ENCODE assay signal across 24 cellular contexts in genomic region chr17:1221209-1221608, GRCh38. TPM values are rescaled to one million over a fixed set of nuclear protein-coding genes. Genes with fewer than 3 reads are reported as not detected.
DNase-seq lines count a peak whose midpoint lies in the region; ATAC-seq, FAIRE-seq and TF ChIP-seq lines count a peak whose summit lies in the region.
"Had no signal": no experiment of that assay in that cellular context is flagged by ENCODE, and none has a peak within 500 bp of the region (broad histone marks: within the 10 kb centered on the region; RNA-seq: fewer than 3 reads in every experiment).

No MANE protein-coding gene starts in this region.

- H3K4me3 ChIP-seq in Caco-2 (ENCODE audit: low read depth, low read length) (no peak overlapping the region), OCI-LY1 (ENCODE audit: low read depth, low read length, poor library complexity, severe bottlenecking) (no peak overlapping the region), H1 (ENCODE audit: extremely low read depth in 1 of 4, insufficient read depth in 2 of 4, low read depth in 3 of 4, low read length in 4 of 4) (no peak overlapping the region)
- H3K4me3 ChIP-seq: BLaER1 treated with 17β-estradiol and CSF1 and Interleukin-3, amounts not matched to agents 10 nM and 100 nM; GM23338; HAP-1 had no signal

- no peak for DNase-seq in Caco-2
- no peak for DNase-seq in WTC11 (ENCODE audit: low spot score)
- no peak for DNase-seq in H1 (ENCODE audit: low read depth in 1 of 2, low spot score in 2 of 2)
- DNase-seq in RWPE1 (ENCODE audit: low spot score) = no peak
- no peak for DNase-seq in NOMO-1 treated with DMSO at 0.1 percent for 48 hours (lab: John Stamatoyannopoulos, UW; ENCODE audit: unreplicated experiment)
- no peak for DNase-seq in hypothalamus (lab: John Stamatoyannopoulos, UW)
- no peak for DNase-seq in activated CD8-positive, alpha-beta memory T cell treated with anti-CD3 and anti-CD28 coated beads, Interleukin-2, amount 10 ng/mL, durations not matched to agents 7 days and 5 days
- DNase-seq: ACHN; AML-193; BE2C; Calu3; CD4-positive, alpha-beta T cell; CD8-positive, alpha-beta memory T cell; DMS53; DMS79 treated with DMSO at 0.1 percent for 48 hours had no signal

- no peak overlapping the region for H3K4ac ChIP-seq in H1 (replicated peaks; ENCODE audit: insufficient read length, low read depth, low read length)

- H3K79me1 ChIP-seq in H1 (ENCODE audit: low read depth, low read length) = no peaks in the 10 kb centered on the region

- peak overlapping the region; percentile 22 for H3K27ac Mint-ChIP-seq in Caco-2 (ENCODE audit: unreplicated experiment)
- H3K27ac Mint-ChIP-seq in WTC11 = no peak overlapping the region
- H3K27ac Mint-ChIP-seq in activated CD8-positive, alpha-beta memory T cell treated with anti-CD3 and anti-CD28 coated beads, Interleukin-2, amount 10 ng/mL, durations not matched to agents 7 days and 5 days = no peak overlapping the region
- H3K27ac Mint-ChIP-seq: CD4-positive, alpha-beta T cell; CD8-positive, alpha-beta memory T cell; GM23338 had no signal

- H3K27ac ChIP-seq in OCI-LY1 (ENCODE audit: low read depth, low read length, poor library complexity, severe bottlenecking) = peak overlapping the region; percentile 94
- H3K27ac ChIP-seq in H1 (ENCODE audit: low read depth, low read length) = no peak overlapping the region
- no peak overlapping the region for H3K27ac ChIP-seq in RWPE1
- H3K27ac ChIP-seq: 22Rv1; BLaER1 treated with 17β-estradiol and CSF1 and Interleukin-3, amounts not matched to agents 10 nM and 100 nM had no signal

- H2BK12ac ChIP-seq in H1 (ENCODE audit: low read depth, low read length) = no peak overlapping the region

- H4K8ac ChIP-seq in H1 (ENCODE audit: extremely low read depth, insufficient read depth, low read length) = no peak overlapping the region

- H2BK120ac ChIP-seq in H1 (replicated peaks; ENCODE audit: low read depth, low read length) = no peak overlapping the region

- H4K20me1 ChIP-seq in OCI-LY1 (ENCODE audit: insufficient read depth, low read length) (no peaks in the 10 kb centered on the region), H1 (replicated peaks in 1 of 2; ENCODE audit: control insufficient read depth in 1 of 2, insufficient read depth in 2 of 2, low read length in 2 of 2) (peaks cover 0 to 1% of the 10 kb centered on the region in 2 experiments)

- ATAC-seq in WTC11 = no peak
- no peak for ATAC-seq in activated CD8-positive, alpha-beta memory T cell treated with anti-CD3 and anti-CD28 coated beads, Interleukin-2, amount 10 ng/mL, durations not matched to agents 7 days and 5 days
- ATAC-seq: GM23338 had no signal

- peaks cover 24% of the 10 kb centered on the region for H3K79me2 ChIP-seq in OCI-LY1 (ENCODE audit: insufficient read depth, low read length)
- H3K79me2 ChIP-seq in H1 (ENCODE audit: control insufficient read depth in 1 of 2, insufficient read depth in 2 of 2, low read length in 2 of 2) = no peaks in the 10 kb centered on the region

- H3K56ac ChIP-seq in H1 (replicated peaks; ENCODE audit: insufficient read length, low read depth, low read length) = no peak overlapping the region

- H3K4me3 Mint-ChIP-seq in Caco-2 (ENCODE audit: unreplicated experiment) = no peak overlapping the region
- H3K4me3 Mint-ChIP-seq in WTC11 = no peak overlapping the region
- H3K4me3 Mint-ChIP-seq in activated CD8-positive, alpha-beta memory T cell treated with anti-CD3 and anti-CD28 coated beads, Interleukin-2, amount 10 ng/mL, durations not matched to agents 7 days and 5 days = no peak overlapping the region
- H3K4me3 Mint-ChIP-seq: CD14-positive monocyte; CD4-positive, alpha-beta T cell; CD8-positive, alpha-beta memory T cell; GM23338 had no signal

- H3K18ac ChIP-seq in H1 (ENCODE audit: extremely low read depth, low read length) = no peak overlapping the region

- H3K4me1 ChIP-seq in Caco-2 (peaks cover 21% of the 10 kb centered on the region), OCI-LY1 (ENCODE audit: insufficient read depth, low read length, severe bottlenecking) (peaks cover 73% of the 10 kb centered on the region), H1 (replicated peaks in 1 of 4; ENCODE audit: control insufficient read depth in 3 of 4, insufficient read depth in 4 of 4, low read length in 3 of 4) (peaks cover 0 to 4% (median 1%) of the 10 kb centered on the region in 4 experiments; a peak in 1 of 7 replicates)
- H3K4me1 ChIP-seq: BE2C had no signal

- H3K9ac ChIP-seq in OCI-LY1 (ENCODE audit: low read length) = peak overlapping the region; percentile 9; the same call in 1 of the 2 replicates
- H3K9ac ChIP-seq in H1 (replicated peaks in 1 of 4; ENCODE audit: extremely low read depth in 1 of 4, low read depth in 3 of 4, low read length in 3 of 4) = no peak overlapping the region
- H3K9ac ChIP-seq: BLaER1 treated with 17β-estradiol and CSF1 and Interleukin-3, amounts not matched to agents 10 nM and 100 nM had no signal

- no peak overlapping the region for H2BK5ac ChIP-seq in H1 (ENCODE audit: low read depth, low read length)

- H3K27me3 ChIP-seq in Caco-2 (replicated peaks; ENCODE audit: control insufficient read depth, insufficient read depth, low read length) = no peaks in the 10 kb centered on the region
- H3K27me3 ChIP-seq in OCI-LY1 (ENCODE audit: insufficient read depth, low read length) = no peaks in the 10 kb centered on the region
- peaks cover under 1 to 5% (median 2%) of the 10 kb centered on the region in 4 experiments; a peak in 5 of 7 replicates for H3K27me3 ChIP-seq in H1 (replicated peaks in 1 of 4; ENCODE audit: control insufficient read depth in 3 of 4, extremely low read depth in 1 of 4, insufficient read depth in 3 of 4, low read length in 3 of 4)
- H3K27me3 ChIP-seq: BE2C had no signal

- H2BK15ac ChIP-seq in H1 (ENCODE audit: low read length) = no peak overlapping the region

- no peak overlapping the region for H3K23ac ChIP-seq in H1 (ENCODE audit: insufficient read length)

- H3K36me3 Mint-ChIP-seq in Caco-2 (ENCODE audit: insufficient read depth, unreplicated experiment) = peaks cover 19% of the 10 kb centered on the region
- H3K36me3 Mint-ChIP-seq in WTC11 = no peaks in the 10 kb centered on the region
- H3K36me3 Mint-ChIP-seq in activated CD8-positive, alpha-beta memory T cell treated with anti-CD3 and anti-CD28 coated beads, Interleukin-2, amount 10 ng/mL, durations not matched to agents 7 days and 5 days = peaks cover 1% of the 10 kb centered on the region

- intact Hi-C loops in Caco-2 (cut with micrococcal nuclease; ENCODE audit: unreplicated experiment) = no loop called here

- H4K91ac ChIP-seq in H1 (replicated peaks; ENCODE audit: insufficient read length, low read length) = no peak overlapping the region

- TF ChIP-seq POLR2A in H1 (IDR thresholded peaks at IDR 0.05; ENCODE audit: control extremely low read depth in 1 of 2, low read depth in 2 of 2, low read length in 2 of 2) = no peak

- no peak for TF ChIP-seq CTCF in Caco-2 (IDR thresholded peaks at IDR 0.05; ENCODE audit: insufficient read depth in 1 of 2, low read depth in 1 of 2, low read length in 1 of 2, severe bottlenecking in 1 of 2, unreplicated experiment in 1 of 2)
- TF ChIP-seq CTCF in OCI-LY1 (IDR thresholded peaks at IDR 0.05; ENCODE audit: low read length) = no peak
- no peak for TF ChIP-seq CTCF in WTC11 (IDR thresholded peaks at IDR 0.05)
- no peak for TF ChIP-seq CTCF in H1 (IDR thresholded peaks at IDR 0.05; ENCODE audit: control extremely low read depth in 1 of 3, insufficient read depth in 1 of 3, low read depth in 1 of 3, low read length in 3 of 3)
- no peak for TF ChIP-seq CTCF in RWPE1 (conservative IDR thresholded peaks at IDR 0.05; ENCODE audit: low read depth)

- no peak for TF ChIP-seq EP300 in H1 (IDR thresholded peaks at IDR 0.05; ENCODE audit: borderline replicate concordance in 1 of 2, low read depth in 2 of 2, low read length in 2 of 2)

- POLR2A ChIA-PET in Caco-2 (lab: Charles Lee) = no interaction called here
- POLR2A ChIA-PET in WTC11 (lab: Charles Lee) = no interaction called here
- POLR2A ChIA-PET in H1 (lab: Charles Lee; ENCODE audit: partially characterized antibody) = interaction anchor here (1.0 kb wide), 1 partner anchor 49 kb away, joined by 4 read pairs; the partner anchor contains the start of gene BHLHA9
- POLR2A ChIA-PET in RWPE1 (lab: Yijun Ruan, JAX; ENCODE audit: low non-redundant PET) = no interaction called here

- BruUV-seq in Caco-2 (replicated peaks; lab: Mats Ljungman, UMichigan) = no TSS peak

- no peak overlapping the region for H2AK5ac ChIP-seq in H1 (ENCODE audit: low read depth, low read length)

- peak overlapping the region; percentile 44; the same call in 1 of the 2 replicates for H3K4me2 ChIP-seq in OCI-LY1 (ENCODE audit: low read length)
- no peak overlapping the region for H3K4me2 ChIP-seq in H1 (ENCODE audit: insufficient read depth in 1 of 2, low read depth in 2 of 2, low read length in 2 of 2)
- H3K4me2 ChIP-seq: BLaER1 treated with 17β-estradiol and CSF1 and Interleukin-3, amounts not matched to agents 10 nM and 100 nM; GM23338 had no signal

- H3F3A ChIP-seq in OCI-LY1 (ENCODE audit: insufficient read depth, low read length) = 0 out of 2 replicates have a peak, but pooled peaks cover 3% of the 10 kb centered on the region

- H3K4me1 Mint-ChIP-seq in Caco-2 (ENCODE audit: low read depth, unreplicated experiment) (peaks cover 23% of the 10 kb centered on the region), WTC11 (peaks cover 3% of the 10 kb centered on the region; the same call in 1 of the 2 replicates)
- no peaks in the 10 kb centered on the region for H3K4me1 Mint-ChIP-seq in activated CD8-positive, alpha-beta memory T cell treated with anti-CD3 and anti-CD28 coated beads, Interleukin-2, amount 10 ng/mL, durations not matched to agents 7 days and 5 days
- H3K4me1 Mint-ChIP-seq: CD8-positive, alpha-beta memory T cell had no signal

- H2BK20ac ChIP-seq in H1 (ENCODE audit: low read length) = no peak overlapping the region

- no peak overlapping the region for H4K5ac ChIP-seq in H1 (ENCODE audit: insufficient read length, low read depth, low read length)

- H3K27me3 Mint-ChIP-seq in Caco-2 (ENCODE audit: insufficient read depth, unreplicated experiment) (no peaks in the 10 kb centered on the region), WTC11 (ENCODE audit: low read depth) (peaks cover 30% of the 10 kb centered on the region)
- H3K27me3 Mint-ChIP-seq in activated CD8-positive, alpha-beta memory T cell treated with anti-CD3 and anti-CD28 coated beads, Interleukin-2, amount 10 ng/mL, durations not matched to agents 7 days and 5 days = peaks cover 4% of the 10 kb centered on the region

- H3K36me3 ChIP-seq in Caco-2 (ENCODE audit: control insufficient read depth, insufficient read depth, low read length) (no peaks in the 10 kb centered on the region), OCI-LY1 (ENCODE audit: insufficient read depth, low read length) (peaks cover 8% of the 10 kb centered on the region; the same call in 1 of the 2 replicates), H1 (ENCODE audit: control insufficient read depth in 2 of 4, insufficient read depth in 4 of 4, low read length in 3 of 4) (no peaks in the 10 kb centered on the region)
- H3K36me3 ChIP-seq: BE2C had no signal

- H3K9me3 ChIP-seq in Caco-2 (no peaks in the 10 kb centered on the region), OCI-LY1 (ENCODE audit: low read length) (no peaks in the 10 kb centered on the region), H1 (ENCODE audit: insufficient read depth in 2 of 2, low read depth in 1 of 2, low read length in 1 of 2) (no peaks in the 10 kb centered on the region)
- H3K9me3 ChIP-seq: BE2C, HAP-1 had no signal

- peaks cover 1% of the 10 kb centered on the region for H3K23me2 ChIP-seq in H1 (ENCODE audit: low read depth, low read length)

- no peak for TF ChIP-seq RAD21 in H1 (IDR thresholded peaks at IDR 0.05 in 1 of 2, conservative IDR thresholded peaks at IDR 0.05 in 1 of 2; ENCODE audit: low read depth in 2 of 2, low read length in 2 of 2)

- 91% methylated on average over 7 of the region's 7 CpGs; no CpG with 5 or more reads in 1 of the 2 experiments for WGBS in H1 (ENCODE audit: extremely low coverage in 1 of 2, insufficient coverage in 1 of 2, insufficient read length in 1 of 2, insufficient replicate concordance in 2 of 2, low coverage in 1 of 2, low lambda C conversion rate in 2 of 2, missing lambda C conversion rate in 1 of 2), 2 experiments

- CTCF ChIA-PET in Caco-2 (lab: Charles Lee) (interaction anchor here (0.5 kb wide), 1 partner anchor 182 kb away, joined by 3 read pairs; no protein-coding TSS in a partner anchor), WTC11 (lab: Charles Lee) (interaction anchor here (0.6 to 0.8 kb wide), 2 partner anchors 8 to 22 kb away, joined by 3 to 4 read pairs; no protein-coding TSS in a partner anchor), H1 (lab: Charles Lee; ENCODE audit: partially characterized antibody) (interaction anchor here (1.4 kb wide), 1 partner anchor 99 kb away, joined by 4 read pairs; no protein-coding TSS in a partner anchor), RWPE1 (lab: Yijun Ruan, JAX) (interaction anchor here (1.2 kb wide), 1 partner anchor 39 kb away, joined by 3 read pairs; no protein-coding TSS in a partner anchor)
- CTCF ChIA-PET in activated CD8-positive, alpha-beta memory T cell treated with anti-CD3 and anti-CD28 coated beads, Interleukin-2, amount 10 ng/mL, durations not matched to agents 7 days and 5 days (lab: Charles Lee) = interaction anchor here (1.4 kb wide), 1 partner anchor 99 kb away, joined by 3 read pairs; no protein-coding TSS in a partner anchor

- H3K9me2 ChIP-seq in OCI-LY1 (ENCODE audit: low read depth, low read length) = no peaks in the 10 kb centered on the region

- H2AFZ ChIP-seq in OCI-LY1 (ENCODE audit: low read length) (no peak overlapping the region), H1 (ENCODE audit: low read length) (no peak overlapping the region)
- H2AFZ ChIP-seq: GM23338 had no signal

- H3K9me3 Mint-ChIP-seq in Caco-2 (ENCODE audit: unreplicated experiment) (no peaks in the 10 kb centered on the region), WTC11 (no peaks in the 10 kb centered on the region)
- H3K9me3 Mint-ChIP-seq in activated CD8-positive, alpha-beta memory T cell treated with anti-CD3 and anti-CD28 coated beads, Interleukin-2, amount 10 ng/mL, durations not matched to agents 7 days and 5 days (ENCODE audit: low read depth) = no peaks in the 10 kb centered on the region
- H3K9me3 Mint-ChIP-seq: CD4-positive, alpha-beta T cell; CD8-positive, alpha-beta memory T cell; GM23338 had no signal

- no peak overlapping the region for H3K14ac ChIP-seq in H1 (ENCODE audit: insufficient read length)

- FAIRE-seq in H1 (lab: Jason Lieb, UNC) = no peak
- FAIRE-seq: A204.1, G401.6, H54 had no signal

RNA-seq across cellular contexts. Expression of gene ABR, which starts 41.4 kb away (rescaled TPM):
- 71.3 and 78.3 TPM in 2 replicates for total RNA-seq in Caco-2 (2022)
- 38.0 to 43.7 TPM (median 41.0 TPM) in 3 replicates for total RNA-seq in WTC11 (2021)
- total RNA-seq in H1 (2021; fragmentation: NEBNext Ultra II Directional; extraction: Animal tissue kit (Norgen Biotek cat#: 25700)) = 41.4 and 44.8 TPM in 2 replicates
- polyA plus RNA-seq in H1 (2011; rRNA removed) = 47.2 and 68.0 TPM in 2 replicates
- 42.5 TPM for polyA plus RNA-seq in H1 (2011; cell fraction: cytosol; rRNA removed)
- 102 TPM for polyA plus RNA-seq in H1 (2011; cell fraction: nucleus; rRNA removed)
- polyA plus RNA-seq in H1 (2012, experiment 1 of 2) = 25.2 to 40.6 TPM (median 35.7 TPM) in 4 replicates
- polyA plus RNA-seq in H1 (2012, experiment 2 of 2) = 13.2 TPM
- 21.3 TPM for polyA plus RNA-seq in H1 (2013, experiment 1 of 2)
- 20.9 TPM for polyA plus RNA-seq in H1 (2013, experiment 2 of 2)
- polyA minus RNA-seq in H1 (2011; rRNA and poly(A)+ RNA removed) = 25.8 and 37.2 TPM in 2 replicates
- polyA minus RNA-seq in H1 (2011; cell fraction: cytosol; rRNA and poly(A)+ RNA removed) = 27.9 TPM
- polyA minus RNA-seq in H1 (2011; cell fraction: nucleus; rRNA and poly(A)+ RNA removed) = 34.7 TPM
- 100 to 1,000 TPM in 1 of 2 experiments, 10 to 100 TPM in 1; 83.2 to 145 TPM for total RNA-seq in activated CD8-positive, alpha-beta memory T cell treated with anti-CD3 and anti-CD28 coated beads, Interleukin-2, amount 10 ng/mL, durations not matched to agents 7 days and 5 days

RNA-seq across cellular contexts. Expression of gene BHLHA9, which starts 49.0 kb away (rescaled TPM):
- total RNA-seq in Caco-2 (2022) = not detected in 2 replicates
- total RNA-seq in WTC11 (2021) = 0.44 to 0.76 TPM in 2 of 3 replicates, not detected in the other
- total RNA-seq in H1 (2021; fragmentation: NEBNext Ultra II Directional; extraction: Animal tissue kit (Norgen Biotek cat#: 25700)) = 0.34 TPM in 1 of 2 replicates, not detected in the other
- polyA plus RNA-seq in H1 (2011; rRNA removed) = 0.29 and 0.36 TPM in 2 replicates
- 0.67 TPM for polyA plus RNA-seq in H1 (2011; cell fraction: cytosol; rRNA removed)
- polyA plus RNA-seq in H1 (2011; cell fraction: nucleus; rRNA removed) = 0.76 TPM
- polyA plus RNA-seq in H1 (2012, experiment 1 of 2) = 0.25 to 0.66 TPM (median 0.49 TPM) in 4 replicates
- not detected for polyA plus RNA-seq in H1 (2012, experiment 2 of 2)
- polyA plus RNA-seq in H1 (2013, experiment 1 of 2) = 0.06 TPM
- not detected for polyA plus RNA-seq in H1 (2013, experiment 2 of 2)
- polyA minus RNA-seq in H1 (2011; rRNA and poly(A)+ RNA removed) = not detected in 2 replicates
- 1.8 TPM for polyA minus RNA-seq in H1 (2011; cell fraction: cytosol; rRNA and poly(A)+ RNA removed)
- polyA minus RNA-seq in H1 (2011; cell fraction: nucleus; rRNA and poly(A)+ RNA removed) = not detected
- not detected for total RNA-seq in activated CD8-positive, alpha-beta memory T cell treated with anti-CD3 and anti-CD28 coated beads, Interleukin-2, amount 10 ng/mL, durations not matched to agents 7 days and 5 days
- total RNA-seq: Calu3; CD4-positive, alpha-beta T cell; CD8-positive, alpha-beta memory T cell had no signal
- polyA plus RNA-seq: CD14-positive monocyte; CD8-positive, alpha-beta memory T cell had no signal

RNA-seq across cellular contexts. Expression of gene TRARG1, which starts 58.3 kb away (rescaled TPM):
- total RNA-seq in Caco-2 (2022) = not detected in 2 replicates
- total RNA-seq in WTC11 (2021) = not detected in 3 replicates
- total RNA-seq in H1 (2021; fragmentation: NEBNext Ultra II Directional; extraction: Animal tissue kit (Norgen Biotek cat#: 25700)) = not detected in 2 replicates
- 0.08 TPM in 1 of 2 replicates, not detected in the other for polyA plus RNA-seq in H1 (2011; rRNA removed)
- polyA plus RNA-seq in H1 (2011; cell fraction: cytosol; rRNA removed) = 0.03 TPM
- polyA plus RNA-seq in H1 (2011; cell fraction: nucleus; rRNA removed) = 0.03 TPM
- polyA plus RNA-seq in H1 (2012, experiment 1 of 2) = not detected in 4 replicates
- not detected for polyA plus RNA-seq in H1 (2012, experiment 2 of 2)
- polyA plus RNA-seq in H1 (2013, experiment 1 of 2) = not detected
- polyA plus RNA-seq in H1 (2013, experiment 2 of 2) = not detected
- polyA minus RNA-seq in H1 (2011; rRNA and poly(A)+ RNA removed) = not detected in 2 replicates
- not detected for polyA minus RNA-seq in H1 (2011; cell fraction: cytosol; rRNA and poly(A)+ RNA removed)
- not detected for polyA minus RNA-seq in H1 (2011; cell fraction: nucleus; rRNA and poly(A)+ RNA removed)
- total RNA-seq in activated CD8-positive, alpha-beta memory T cell treated with anti-CD3 and anti-CD28 coated beads, Interleukin-2, amount 10 ng/mL, durations not matched to agents 7 days and 5 days = under 1 TPM; 0.12 to 0.35 TPM
- total RNA-seq: Calu3; CD4-positive, alpha-beta T cell; CD8-positive, alpha-beta memory T cell; GM23338 had no signal
- polyA plus RNA-seq: CD14-positive monocyte; CD8-positive, alpha-beta memory T cell; GM23338 had no signal
